In the genomic region with DNA sequence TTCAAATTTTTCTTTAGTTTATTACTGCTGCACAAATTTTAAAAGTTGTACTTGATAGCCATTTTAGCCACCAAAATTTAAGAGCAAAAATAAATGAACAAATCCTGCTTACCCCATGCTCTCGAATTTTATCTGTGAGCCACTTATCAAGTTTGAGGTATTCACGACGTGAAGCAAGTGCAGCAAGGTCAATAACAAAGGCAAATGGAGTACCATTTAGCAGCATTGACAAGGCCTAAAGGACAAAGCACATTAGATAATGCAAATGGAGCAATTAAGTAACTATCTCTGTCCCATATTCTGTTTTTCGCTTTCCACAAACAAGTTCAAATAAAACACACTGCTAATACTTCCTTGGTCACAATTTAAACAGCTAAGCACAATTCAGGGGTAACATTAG, we compare ENCODE assay signal across 24 cellular contexts.
"Had no signal": no experiment of that assay in that cellular context is flagged by ENCODE, and none has a peak within 500 bp of the region (broad histone marks: within the 10 kb centered on the region; RNA-seq: fewer than 3 reads in every experiment).

No MANE protein-coding gene starts in this region.

- H3K9me3 Mint-ChIP-seq: naive thymus-derived CD4-positive, alpha-beta T cell had no signal

- H3K4me3 ChIP-seq: dorsolateral prefrontal cortex, left lung, lower lobe of right lung, ovary, psoas muscle, right lobe of liver, smooth muscle cell, stomach, thyroid gland had no signal

- ATAC-seq: left lung; lower lobe of right lung; naive thymus-derived CD4-positive, alpha-beta T cell; psoas muscle; right lobe of liver had no signal

- H3K4me2 ChIP-seq: smooth muscle cell had no signal

- H3K27me3 ChIP-seq: dorsolateral prefrontal cortex, left lung, ovary, right lobe of liver, stomach, thyroid gland had no signal

- H3K4me1 ChIP-seq: left lung, lower lobe of right lung, psoas muscle, right lobe of liver, stomach, thyroid gland had no signal

- H3K36me3 ChIP-seq: ovary had no signal

- H3K9me3 ChIP-seq: left lung, lower lobe of right lung, ovary, psoas muscle, right lobe of liver, stomach, thyroid gland had no signal

- DNase-seq: central memory CD4-positive, alpha-beta T cell; dorsolateral prefrontal cortex; effector CD4-positive, alpha-beta T cell; hippocampal formation; left cardiac atrium; left lung; lower lobe of right lung; mesenchymal stem cell; midbrain; naive thymus-derived CD4-positive, alpha-beta T cell; occipital lobe; ovary; posterior cingulate gyrus; psoas muscle; right lobe of liver; stimulated activated CD4-positive, alpha-beta T cell treated with anti-CD3 and anti-CD28 coated beads, Interleukin-12 subunit alpha, Interleukin-12 subunit beta, amount 100 ng/mL, for 4 hours; stimulated activated CD4-positive, alpha-beta T cell treated with anti-CD3 and anti-CD28 coated beads, Interleukin-1b, Interleukin-23, amount 100 ng/mL, for 48 hours; stimulated activated CD4-positive, alpha-beta T cell treated with anti-CD3 and anti-CD28 coated beads, Interleukin-4, amount 100 ng/mL, for 1 hour; stimulated activated CD8-positive, alpha-beta memory T cell treated with anti-CD3 and anti-CD28 coated beads, Interleukin-4, amount 100 ng/mL, for 48 hours; stimulated activated naive CD4-positive, alpha-beta T cell treated with Interleukin-2 at 50 U/mL for 16 hours; stomach; thyroid gland; trophoblast cell had no signal

- H3K27ac ChIP-seq: dorsolateral prefrontal cortex, left lung, lower lobe of right lung, ovary, psoas muscle, right lobe of liver, stomach, thyroid gland had no signal

- H3K27me3 Mint-ChIP-seq: naive thymus-derived CD4-positive, alpha-beta T cell had no signal

- H3K4me3 Mint-ChIP-seq: naive thymus-derived CD4-positive, alpha-beta T cell had no signal
